Comparison of ENCODE assay signal across 8 cellular contexts in the genomic region with DNA sequence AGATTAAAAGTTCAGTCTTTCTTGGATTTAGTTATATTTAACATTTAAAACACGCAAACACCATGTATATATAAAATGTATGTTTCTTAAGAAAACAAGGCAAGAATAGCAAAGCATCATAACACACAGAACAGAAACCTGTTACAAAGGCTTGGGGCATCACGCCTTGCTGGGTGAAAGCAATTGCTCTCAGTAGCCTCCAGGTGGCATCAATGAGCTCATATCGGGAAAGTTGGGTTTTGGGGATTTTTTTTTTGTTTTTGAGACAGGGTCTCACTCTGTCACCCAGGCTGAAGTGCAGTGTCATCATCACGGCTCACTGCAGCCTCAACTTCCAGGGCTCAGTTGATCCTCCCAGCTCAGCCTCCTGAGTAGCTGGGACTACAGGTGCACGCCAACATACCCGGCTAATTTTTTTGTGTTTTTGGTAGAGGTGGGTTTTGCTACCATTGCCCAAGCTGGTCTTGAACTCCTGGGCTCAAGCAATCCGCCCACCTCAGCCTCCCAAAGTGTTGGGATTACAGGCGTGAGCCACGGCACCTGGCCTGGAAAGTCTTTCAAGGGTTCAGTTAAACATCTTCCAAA.
A peak's percentile ranks its signal among the peaks of the same experiment; 100 is the strongest.
DNase-seq lines count a peak whose midpoint lies in the region; ATAC-seq, FAIRE-seq and TF ChIP-seq lines count a peak whose summit lies in the region.

No MANE protein-coding gene starts in this region.

- no peak overlapping the region for H3K4me3 Mint-ChIP-seq in memory B cell

- H3K27ac Mint-ChIP-seq in memory B cell = no peak overlapping the region

- H3K36me3 Mint-ChIP-seq in memory B cell = peaks cover 20% of the 10 kb centered on the region

- H3K4me1 Mint-ChIP-seq in memory B cell = no peaks in the 10 kb centered on the region

- peak; percentile 24 for FAIRE-seq in colon (lab: Jason Lieb, UNC)

- no peaks in the 10 kb centered on the region for H3K27me3 Mint-ChIP-seq in memory B cell

- H3K9me3 Mint-ChIP-seq in memory B cell = no peaks in the 10 kb centered on the region

- ATAC-seq in memory B cell (ENCODE audit: low read depth) (peak; percentile 41), GM19023 (IDR thresholded peaks at IDR 0.05; ENCODE audit: unreplicated experiment) (no peak)

- CTCF ChIA-PET in HEK293T (lab: Yijun Ruan, JAX) = interaction anchor here (0.6 to 1.1 kb wide), 12 partner anchors 11 to 1101 kb away, joined by 3 to 9 read pairs (median 3); no protein-coding TSS in a partner anchor

- DNase-seq in D341Med (ENCODE audit: low spot score) (peak; percentile 57), HEK293T (ENCODE audit: extremely low spot score) (peak; percentile 71), RPMI8226 (peak; percentile 41), memory B cell (ENCODE audit: low spot score in 2 of 2) (peak in 1 of 2 donors; percentile 18), Ammon's horn (ENCODE audit: low spot score) (no peak), NCI-H187 treated with DMSO at 0.1 percent for 48 hours (lab: John Stamatoyannopoulos, UW) (no peak)

- POLR2A ChIA-PET in HEK293T (lab: Yijun Ruan, JAX) = interaction anchor here (1.0 kb wide), 1 partner anchor 57 kb away, joined by 7 read pairs; the partner anchor contains the start of genes CYB5D2 and ZZEF1

TF ChIP-seq in HEK293T, 16 proteins besides CTCF, POLR2A, EP300 and RAD21:
- TF ChIP-seq CTBP1 (IDR thresholded peaks at IDR 0.05; ENCODE audit: borderline replicate concordance) = no peak
- TF ChIP-seq ZNF384 (IDR thresholded peaks at IDR 0.05) = peak; percentile 95

Comparison
In these comparisons a context has a peak if more than half of its experiments do, and no peak if none do; other contexts are left out.
1. DNase-seq: peak in D341Med (single experiment), HEK293T (single experiment) and RPMI8226 (single experiment); none in Ammon's horn (single experiment) and NCI-H187 treated with DMSO at 0.1 percent for 48 hours (single experiment).